ENCODE assay signal across 17 cellular contexts in genomic region chr22:33666661-33667619, GRCh38.
A peak's percentile ranks its signal among the peaks of the same experiment; 100 is the strongest.
DNase-seq lines count a peak whose midpoint lies in the region; ATAC-seq and TF ChIP-seq lines count a peak whose summit lies in the region.
"Had no signal": no experiment of that assay in that cellular context is flagged by ENCODE, and none has a peak within 500 bp of the region (broad histone marks: within the 10 kb centered on the region; RNA-seq: fewer than 3 reads in every experiment).

No MANE protein-coding gene starts in this region.

- intact Hi-C loops in heart right ventricle (cut with DNase I): loop anchor here in 1 of 10 donors (10.0 kb wide), 1 partner anchor 248 kb away; no protein-coding TSS in a partner anchor
- intact Hi-C loops in left cardiac atrium (cut with DNase I): no loop called here
- intact Hi-C loops in head of caudate nucleus (cut with DNase I): no loop called here
- intact Hi-C loops in transverse colon (cut with DNase I; ENCODE audit: low total_unique reads): no loop called here

- WGBS in heart right ventricle, 2 donors: 38 to 39% methylated on average over 8 of the region's 8 CpGs
- WGBS in transverse colon (ENCODE audit: low coverage in 1 of 2), 2 donors: 33 to 47% methylated on average over 6 to 8 of the region's 8 CpGs

- H3K9me3 ChIP-seq in heart right ventricle: no peaks in the 10 kb centered on the region
- H3K9me3 ChIP-seq in transverse colon: no peaks in the 10 kb centered on the region
- H3K9me3 ChIP-seq: esophagus muscularis mucosa, prostate gland, upper lobe of right lung had no signal

- no peak for TF ChIP-seq POLR2A in transverse colon (IDR thresholded peaks at IDR 0.05)

- H3K4me3 ChIP-seq in heart right ventricle (no peak overlapping the region), transverse colon (no peak overlapping the region)
- H3K4me3 ChIP-seq: esophagus muscularis mucosa, prostate gland, upper lobe of right lung had no signal

- peaks cover 0 to 77% (median 40%) of the 10 kb centered on the region in 9 donors for H3K4me1 ChIP-seq in heart right ventricle
- peaks cover 4 to 14% (median 7%) of the 10 kb centered on the region in 4 donors for H3K4me1 ChIP-seq in transverse colon
- H3K4me1 ChIP-seq: prostate gland, upper lobe of right lung had no signal

- ATAC-seq in heart right ventricle (peak; percentile 24 to 60 (median 36)), left cardiac atrium (no peak), esophagus mucosa (no peak)
- ATAC-seq: activated naive CD4-positive, alpha-beta T cell treated with anti-CD3 and anti-CD28 coated beads, Interleukin-2, amount 50 U/mL, for 72 hours; CD8-positive, alpha-beta T cell; upper lobe of right lung had no signal

- no peaks in the 10 kb centered on the region for H3K27me3 ChIP-seq in heart right ventricle
- no peaks in the 10 kb centered on the region for H3K27me3 ChIP-seq in transverse colon
- H3K27me3 ChIP-seq: esophagus muscularis mucosa, upper lobe of right lung had no signal

- DNase-seq in heart right ventricle: peak in 1 of 2 donors; percentile 9
- no peak for DNase-seq in left cardiac atrium
- DNase-seq in NCI-H526 treated with DMSO at 0.1 percent for 48 hours (lab: John Stamatoyannopoulos, UW): peak; percentile 44
- DNase-seq in head of caudate nucleus: peak in 27 of 42 donors; percentile 10 to 68 (median 38)
- DNase-seq in transverse colon: peak; percentile 14
- DNase-seq in cerebellum (ENCODE audit: low spot score): no peak
- DNase-seq in GOT3 (lab: John Stamatoyannopoulos, UW): no peak
- DNase-seq: activated CD4-positive, alpha-beta T cell treated with anti-CD3 and anti-CD28 coated beads, Interleukin-2, amount 50 U/mL, for 48 hours; activated T-cell treated with anti-CD3 and anti-CD28 coated beads, Interleukin-2, amount 50 U/mL, for 1 hour; CD8-positive, alpha-beta T cell; HCEC 1CT; stimulated activated naive CD4-positive, alpha-beta T cell treated with Interleukin-2 at 50 U/mL for 16 hours; upper lobe of right lung had no signal

- TF ChIP-seq CTCF in heart right ventricle (IDR thresholded peaks at IDR 0.05): no peak
- TF ChIP-seq CTCF in transverse colon (IDR thresholded peaks at IDR 0.05): no peak

- H3K27ac ChIP-seq in heart right ventricle (peak overlapping the region in 1 of 10 donors; percentile 7), transverse colon (no peak overlapping the region)
- H3K27ac ChIP-seq: esophagus muscularis mucosa, prostate gland, upper lobe of right lung had no signal

- no peak for TF ChIP-seq EP300 in transverse colon (IDR thresholded peaks at IDR 0.05; ENCODE audit: low read depth)

- H3K36me3 ChIP-seq in heart right ventricle: no peaks in the 10 kb centered on the region
- no peaks in the 10 kb centered on the region for H3K36me3 ChIP-seq in transverse colon
- H3K36me3 ChIP-seq: esophagus muscularis mucosa, prostate gland, upper lobe of right lung had no signal

- in situ Hi-C loops in transverse colon (cut with MboI; ENCODE audit: low pct_ligation_motif_present in 1 of 4, low pct_unique_long_range_greater_than_20kb in 1 of 4, low sequenced_read_pairs in 3 of 4): no loop called here

Comparison
In these comparisons a context has a peak if more than half of its experiments do, and no peak if none do; other contexts are left out.
1. ATAC-seq: peak in heart right ventricle (8 of 8); none in left cardiac atrium (0 of 2) and esophagus mucosa (single experiment).
2. DNase-seq: peak in NCI-H526 treated with DMSO at 0.1 percent for 48 hours (single experiment), head of caudate nucleus (27 of 42) and transverse colon (single experiment); none in left cardiac atrium (single experiment), cerebellum (single experiment) and GOT3 (single experiment).